Comparison of ENCODE assay signal across 9 cellular contexts in the genomic region with DNA sequence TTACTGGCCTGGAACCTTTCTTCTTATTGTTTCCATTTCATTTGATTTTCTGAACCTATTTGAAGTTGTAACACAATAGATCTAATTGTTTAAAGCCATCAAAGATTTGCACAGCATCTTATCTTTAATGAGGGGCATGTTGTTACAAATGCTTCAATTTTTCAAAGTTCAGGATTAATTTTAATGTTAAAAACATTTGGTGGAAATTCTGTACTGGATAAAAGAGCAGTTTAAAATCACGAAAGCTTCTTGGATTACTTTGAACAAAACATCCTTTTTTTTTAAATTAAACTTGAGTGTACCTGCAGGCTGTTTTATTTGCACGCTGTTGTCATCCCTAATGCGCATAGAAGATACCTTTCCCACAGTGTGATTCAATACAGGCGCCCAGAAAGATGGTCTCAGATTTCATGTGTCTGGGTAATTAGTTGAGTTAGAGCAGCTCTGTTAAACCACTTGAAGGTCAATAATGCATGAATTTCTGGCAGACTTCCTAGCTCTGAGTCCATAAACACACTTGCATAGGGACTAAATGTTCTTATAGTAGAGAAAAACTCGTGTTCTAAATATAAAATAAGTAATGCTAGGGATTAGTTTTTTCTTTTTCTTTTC. TPM values are rescaled to one million over a fixed set of nuclear protein-coding genes. Genes with fewer than 3 reads are reported as not detected.
DNase-seq lines count a peak whose midpoint lies in the region; ATAC-seq and TF ChIP-seq lines count a peak whose summit lies in the region.
"Had no signal": no experiment of that assay in that cellular context is flagged by ENCODE, and none has a peak within 500 bp of the region (broad histone marks: within the 10 kb centered on the region; RNA-seq: fewer than 3 reads in every experiment).

No MANE protein-coding gene starts in this region.

- H3K4me3 ChIP-seq in AG09309 (ENCODE audit: control insufficient read depth, low read depth, low read length) = no peak overlapping the region
- H3K4me3 ChIP-seq: body of pancreas had no signal

- no peak for ATAC-seq in activated CD8-positive, alpha-beta T cell treated with anti-CD3 and anti-CD28 coated beads for 36 hours
- ATAC-seq in GM18502 (IDR thresholded peaks at IDR 0.05; ENCODE audit: poor library complexity, unreplicated experiment) = no peak
- no peak for ATAC-seq in activated naive CD8-positive, alpha-beta T cell treated with anti-CD3 and anti-CD28 coated beads, Interleukin-2, amount 50 U/mL, for 24 hours

- intact Hi-C loops in activated CD8-positive, alpha-beta T cell treated with anti-CD3 and anti-CD28 coated beads for 36 hours (cut with micrococcal nuclease) = no loop called here

- CTCF ChIA-PET in activated CD8-positive, alpha-beta T cell treated with anti-CD3 and anti-CD28 coated beads for 36 hours (lab: Charles Lee) = interaction anchor here (0.9 kb wide), 1 partner anchor 73 kb away, joined by 3 read pairs; no protein-coding TSS in a partner anchor

- TF ChIP-seq CTCF in AG09309 (IDR thresholded peaks at IDR 0.05; ENCODE audit: control insufficient read depth, insufficient read depth, low read depth, low read length, missing control alignments) = no peak
- no peak for TF ChIP-seq CTCF in activated CD8-positive, alpha-beta T cell treated with anti-CD3 and anti-CD28 coated beads for 36 hours (IDR thresholded peaks at IDR 0.05)
- TF ChIP-seq CTCF in GM20000 (IDR thresholded peaks at IDR 0.05; ENCODE audit: extremely low read depth, missing control alignments) = no peak

- H3K4me3 Mint-ChIP-seq in activated CD8-positive, alpha-beta T cell treated with anti-CD3 and anti-CD28 coated beads for 36 hours = no peak overlapping the region
- H3K4me3 Mint-ChIP-seq in activated naive CD8-positive, alpha-beta T cell treated with anti-CD3 and anti-CD28 coated beads, Interleukin-2, amount 50 U/mL, for 24 hours = no peak overlapping the region

- H3K27ac Mint-ChIP-seq in activated CD8-positive, alpha-beta T cell treated with anti-CD3 and anti-CD28 coated beads for 36 hours = no peak overlapping the region
- no peak overlapping the region for H3K27ac Mint-ChIP-seq in activated naive CD8-positive, alpha-beta T cell treated with anti-CD3 and anti-CD28 coated beads, Interleukin-2, amount 50 U/mL, for 24 hours

- peaks cover 2% of the 10 kb centered on the region for H3K9me3 Mint-ChIP-seq in activated CD8-positive, alpha-beta T cell treated with anti-CD3 and anti-CD28 coated beads for 36 hours
- H3K9me3 Mint-ChIP-seq in activated naive CD8-positive, alpha-beta T cell treated with anti-CD3 and anti-CD28 coated beads, Interleukin-2, amount 50 U/mL, for 24 hours = no peaks in the 10 kb centered on the region

- H3K27me3 Mint-ChIP-seq in activated CD8-positive, alpha-beta T cell treated with anti-CD3 and anti-CD28 coated beads for 36 hours = no peaks in the 10 kb centered on the region
- no peaks in the 10 kb centered on the region for H3K27me3 Mint-ChIP-seq in activated naive CD8-positive, alpha-beta T cell treated with anti-CD3 and anti-CD28 coated beads, Interleukin-2, amount 50 U/mL, for 24 hours

- H3K36me3 Mint-ChIP-seq in activated CD8-positive, alpha-beta T cell treated with anti-CD3 and anti-CD28 coated beads for 36 hours (ENCODE audit: low read depth) = no peaks in the 10 kb centered on the region
- no peaks in the 10 kb centered on the region for H3K36me3 Mint-ChIP-seq in activated naive CD8-positive, alpha-beta T cell treated with anti-CD3 and anti-CD28 coated beads, Interleukin-2, amount 50 U/mL, for 24 hours (ENCODE audit: low read depth)

- peaks cover 11% of the 10 kb centered on the region for H3K4me1 Mint-ChIP-seq in activated CD8-positive, alpha-beta T cell treated with anti-CD3 and anti-CD28 coated beads for 36 hours (ENCODE audit: low read depth)
- H3K4me1 Mint-ChIP-seq in activated naive CD8-positive, alpha-beta T cell treated with anti-CD3 and anti-CD28 coated beads, Interleukin-2, amount 50 U/mL, for 24 hours = peaks cover 13% of the 10 kb centered on the region

- POLR2A ChIA-PET in activated CD8-positive, alpha-beta T cell treated with anti-CD3 and anti-CD28 coated beads for 36 hours (lab: Charles Lee) = no interaction called here

- DNase-seq in AG09309 (ENCODE audit: low read depth) = peak; percentile 47
- peak; percentile 94 for DNase-seq in NCI-H1436 treated with DMSO at 0.1 percent for 48 hours (lab: John Stamatoyannopoulos, UW)
- DNase-seq in amniotic epithelial cell (ENCODE audit: low read depth) = peak; percentile 91
- DNase-seq in medulla oblongata (ENCODE audit: extremely low spot score) = peak; percentile 51
- no peak for DNase-seq in activated CD8-positive, alpha-beta T cell treated with anti-CD3 and anti-CD28 coated beads for 36 hours
- no peak for DNase-seq in GM20000 (ENCODE audit: low spot score)
- DNase-seq in activated naive CD8-positive, alpha-beta T cell treated with anti-CD3 and anti-CD28 coated beads, Interleukin-2, amount 50 U/mL, for 24 hours = no peak

RNA-seq across cellular contexts. Expression of a gene that starts 29.3 kb away (rescaled TPM):
- 100 to 1,000 TPM; 102 to 105 TPM for total RNA-seq in activated CD8-positive, alpha-beta T cell treated with anti-CD3 and anti-CD28 coated beads for 36 hours

RNA-seq across cellular contexts. Expression of a gene that starts 44.5 kb away (rescaled TPM):
- total RNA-seq in activated CD8-positive, alpha-beta T cell treated with anti-CD3 and anti-CD28 coated beads for 36 hours = under 1 TPM; 0.22 to 0.36 TPM

Comparison
In these comparisons a context has a peak if more than half of its experiments do, and no peak if none do; other contexts are left out.
1. DNase-seq: peak in AG09309 (single experiment), NCI-H1436 treated with DMSO at 0.1 percent for 48 hours (single experiment), amniotic epithelial cell (single experiment) and medulla oblongata (single experiment); none in activated CD8-positive, alpha-beta T cell treated with anti-CD3 and anti-CD28 coated beads for 36 hours (single experiment), GM20000 (single experiment) and activated naive CD8-positive, alpha-beta T cell treated with anti-CD3 and anti-CD28 coated beads, Interleukin-2, amount 50 U/mL, for 24 hours (single experiment).